ENCODE assay signal across 1 cellular context in the genomic region with DNA sequence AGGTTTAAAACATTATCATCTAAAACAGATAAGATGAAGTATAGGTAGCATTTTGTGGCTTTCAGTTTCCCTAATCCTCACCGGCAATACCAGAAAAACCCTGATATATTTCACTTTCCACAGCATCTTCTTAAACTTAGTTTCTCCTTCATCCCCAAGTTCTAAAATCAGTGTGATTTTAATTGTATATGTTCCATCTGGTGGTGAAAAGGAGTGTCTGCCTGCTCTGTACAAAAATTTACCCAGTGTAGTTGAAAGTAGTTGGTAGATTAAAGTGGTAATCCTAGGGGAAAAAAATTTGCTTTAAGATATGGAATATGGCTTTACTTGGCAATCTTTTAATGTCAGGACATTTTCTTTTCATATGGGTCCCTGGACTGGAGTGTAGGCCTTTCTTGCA.
TF ChIP-seq lines count a peak whose summit lies in the region.

No MANE protein-coding gene starts in this region.

TF ChIP-seq in WTC11, 78 proteins besides CTCF, POLR2A, EP300 and RAD21 (continued from another document):
- TF ChIP-seq, protein P1, sequence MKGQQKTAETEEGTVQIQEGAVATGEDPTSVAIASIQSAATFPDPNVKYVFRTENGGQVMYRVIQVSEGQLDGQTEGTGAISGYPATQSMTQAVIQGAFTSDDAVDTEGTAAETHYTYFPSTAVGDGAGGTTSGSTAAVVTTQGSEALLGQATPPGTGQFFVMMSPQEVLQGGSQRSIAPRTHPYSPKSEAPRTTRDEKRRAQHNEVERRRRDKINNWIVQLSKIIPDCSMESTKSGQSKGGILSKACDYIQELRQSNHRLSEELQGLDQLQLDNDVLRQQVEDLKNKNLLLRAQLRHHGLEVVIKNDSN (CRISPR knock-in tag; IDR thresholded peaks at IDR 0.05), result no peak
